26 cellular contexts compared by ENCODE assay signal in genomic region chr19:6854758-6855157, GRCh38. TPM values are rescaled to one million over a fixed set of nuclear protein-coding genes. Genes with fewer than 3 reads are reported as not detected.
DNase-seq lines count a peak whose midpoint lies in the region; ATAC-seq, FAIRE-seq and TF ChIP-seq lines count a peak whose summit lies in the region.
"Had no signal": no experiment of that assay in that cellular context is flagged by ENCODE, and none has a peak within 500 bp of the region (broad histone marks: within the 10 kb centered on the region; RNA-seq: fewer than 3 reads in every experiment).

No MANE protein-coding gene starts in this region.

- H3K27me3 Mint-ChIP-seq in activated CD8-positive, alpha-beta memory T cell treated with anti-CD3 and anti-CD28 coated beads, Interleukin-2, amount 10 ng/mL, durations not matched to agents 7 days and 5 days, result no peaks in the 10 kb centered on the region
- no peaks in the 10 kb centered on the region for H3K27me3 Mint-ChIP-seq in activated T-helper 1 cell treated with anti-CD3 and anti-CD28 coated beads, Interleukin-12 subunit alpha, Interleukin-12 subunit beta, Interleukin-2, Interleukin-4 antibody, amounts not matched to agents 30 ng/mL and 10 ng/mL and 1 ng/mL, durations not matched to agents 14 hours and 24 hours and 36 hours (ENCODE audit: insufficient read depth)
- H3K27me3 Mint-ChIP-seq in effector memory CD8-positive, alpha-beta T cell, result no peaks in the 10 kb centered on the region
- H3K27me3 Mint-ChIP-seq: IgD-negative memory B cell had no signal

- FAIRE-seq in D721Med (lab: Jason Lieb, UNC), result no peak

- intact Hi-C loops in activated T-helper 1 cell treated with anti-CD3 and anti-CD28 coated beads, Interleukin-12 subunit alpha, Interleukin-12 subunit beta, Interleukin-2, Interleukin-4 antibody, amounts not matched to agents 30 ng/mL and 10 ng/mL and 1 ng/mL, durations not matched to agents 14 hours and 24 hours and 36 hours (cut with micrococcal nuclease), result no loop called here

- no peak overlapping the region for H3K4me3 Mint-ChIP-seq in activated CD8-positive, alpha-beta memory T cell treated with anti-CD3 and anti-CD28 coated beads, Interleukin-2, amount 10 ng/mL, durations not matched to agents 7 days and 5 days
- no peak overlapping the region for H3K4me3 Mint-ChIP-seq in activated T-helper 1 cell treated with anti-CD3 and anti-CD28 coated beads, Interleukin-12 subunit alpha, Interleukin-12 subunit beta, Interleukin-2, Interleukin-4 antibody, amounts not matched to agents 30 ng/mL and 10 ng/mL and 1 ng/mL, durations not matched to agents 14 hours and 24 hours and 36 hours
- no peak overlapping the region for H3K4me3 Mint-ChIP-seq in effector memory CD8-positive, alpha-beta T cell
- no peak overlapping the region for H3K4me3 Mint-ChIP-seq in stimulated activated effector memory CD8-positive, alpha-beta T cell treated with anti-CD3 and anti-CD28 coated beads, Interleukin-12 subunit alpha, Interleukin-12 subunit beta, amount 100 ng/mL, for 72 hours
- H3K4me3 Mint-ChIP-seq: CD14-positive monocyte, IgD-negative memory B cell had no signal

- H3K27ac Mint-ChIP-seq in activated CD8-positive, alpha-beta memory T cell treated with anti-CD3 and anti-CD28 coated beads, Interleukin-2, amount 10 ng/mL, durations not matched to agents 7 days and 5 days, result peak overlapping the region; percentile 42
- peak overlapping the region; percentile 52 for H3K27ac Mint-ChIP-seq in activated T-helper 1 cell treated with anti-CD3 and anti-CD28 coated beads, Interleukin-12 subunit alpha, Interleukin-12 subunit beta, Interleukin-2, Interleukin-4 antibody, amounts not matched to agents 30 ng/mL and 10 ng/mL and 1 ng/mL, durations not matched to agents 14 hours and 24 hours and 36 hours
- peak overlapping the region; percentile 24 to 50 for H3K27ac Mint-ChIP-seq in effector memory CD8-positive, alpha-beta T cell
- peak overlapping the region; percentile 82 for H3K27ac Mint-ChIP-seq in stimulated activated effector memory CD8-positive, alpha-beta T cell treated with anti-CD3 and anti-CD28 coated beads, Interleukin-12 subunit alpha, Interleukin-12 subunit beta, amount 100 ng/mL, for 72 hours

- ATAC-seq in activated CD8-positive, alpha-beta memory T cell treated with anti-CD3 and anti-CD28 coated beads, Interleukin-2, amount 10 ng/mL, durations not matched to agents 7 days and 5 days, result no peak
- ATAC-seq in effector memory CD8-positive, alpha-beta T cell (replicated peaks), result no peak
- ATAC-seq in stimulated activated effector memory CD8-positive, alpha-beta T cell treated with anti-CD3 and anti-CD28 coated beads, Interleukin-12 subunit alpha, Interleukin-12 subunit beta, amount 100 ng/mL, for 72 hours, result no peak
- ATAC-seq in GM21367 (IDR thresholded peaks at IDR 0.05; ENCODE audit: unreplicated experiment), result no peak
- ATAC-seq: PC-3 had no signal

- H3K36me3 Mint-ChIP-seq in activated CD8-positive, alpha-beta memory T cell treated with anti-CD3 and anti-CD28 coated beads, Interleukin-2, amount 10 ng/mL, durations not matched to agents 7 days and 5 days, result peaks cover 47% of the 10 kb centered on the region
- H3K36me3 Mint-ChIP-seq in activated T-helper 1 cell treated with anti-CD3 and anti-CD28 coated beads, Interleukin-12 subunit alpha, Interleukin-12 subunit beta, Interleukin-2, Interleukin-4 antibody, amounts not matched to agents 30 ng/mL and 10 ng/mL and 1 ng/mL, durations not matched to agents 14 hours and 24 hours and 36 hours (ENCODE audit: low read depth), result peaks cover 41% of the 10 kb centered on the region
- H3K36me3 Mint-ChIP-seq in effector memory CD8-positive, alpha-beta T cell (ENCODE audit: insufficient read depth), result peaks cover 60% of the 10 kb centered on the region
- H3K36me3 Mint-ChIP-seq in stimulated activated effector memory CD8-positive, alpha-beta T cell treated with anti-CD3 and anti-CD28 coated beads, Interleukin-12 subunit alpha, Interleukin-12 subunit beta, amount 100 ng/mL, for 72 hours, result peaks cover 92% of the 10 kb centered on the region

- CTCF ChIA-PET in activated CD8-positive, alpha-beta memory T cell treated with anti-CD3 and anti-CD28 coated beads, Interleukin-2, amount 10 ng/mL, durations not matched to agents 7 days and 5 days (lab: Charles Lee), result interaction anchor here (2.8 kb wide), 1 partner anchor 9 kb away, joined by 10 read pairs; no protein-coding TSS in a partner anchor

- H3K4me1 Mint-ChIP-seq in activated CD8-positive, alpha-beta memory T cell treated with anti-CD3 and anti-CD28 coated beads, Interleukin-2, amount 10 ng/mL, durations not matched to agents 7 days and 5 days, result peaks cover under 1% of the 10 kb centered on the region
- no peaks in the 10 kb centered on the region for H3K4me1 Mint-ChIP-seq in activated T-helper 1 cell treated with anti-CD3 and anti-CD28 coated beads, Interleukin-12 subunit alpha, Interleukin-12 subunit beta, Interleukin-2, Interleukin-4 antibody, amounts not matched to agents 30 ng/mL and 10 ng/mL and 1 ng/mL, durations not matched to agents 14 hours and 24 hours and 36 hours (ENCODE audit: low read depth)
- no peaks in the 10 kb centered on the region for H3K4me1 Mint-ChIP-seq in effector memory CD8-positive, alpha-beta T cell (ENCODE audit: low read depth in 2 of 2)
- H3K4me1 Mint-ChIP-seq in stimulated activated effector memory CD8-positive, alpha-beta T cell treated with anti-CD3 and anti-CD28 coated beads, Interleukin-12 subunit alpha, Interleukin-12 subunit beta, amount 100 ng/mL, for 72 hours, result no peaks in the 10 kb centered on the region
- H3K4me1 Mint-ChIP-seq: CD14-positive monocyte had no signal

- DNase-seq in activated CD8-positive, alpha-beta memory T cell treated with anti-CD3 and anti-CD28 coated beads, Interleukin-2, amount 10 ng/mL, durations not matched to agents 7 days and 5 days, result no peak
- DNase-seq in activated CD8-positive, alpha-beta memory T cell treated with anti-CD3 and anti-CD28 coated beads for 24 hours, result no peak
- DNase-seq in activated T-helper 1 cell treated with anti-CD3 and anti-CD28 coated beads, Interleukin-12 subunit alpha, Interleukin-12 subunit beta, Interleukin-2, Interleukin-4 antibody, amounts not matched to agents 30 ng/mL and 10 ng/mL and 1 ng/mL, durations not matched to agents 14 hours and 24 hours and 36 hours (ENCODE audit: low spot score), result no peak
- no peak for DNase-seq in effector memory CD8-positive, alpha-beta T cell
- no peak for DNase-seq in stimulated activated effector memory CD8-positive, alpha-beta T cell treated with anti-CD3 and anti-CD28 coated beads, Interleukin-12 subunit alpha, Interleukin-12 subunit beta, amount 100 ng/mL, for 72 hours (ENCODE audit: low spot score in 2 of 2)
- no peak for DNase-seq in activated effector memory CD4-positive, alpha-beta T cell treated with Interleukin-2 at 50 U/mL for 16 hours
- DNase-seq in D721Med (ENCODE audit: insufficient read length, low spot score), result no peak
- DNase-seq: 8988T; ACHN; BE2C; DMS53; GOT3; NCI-H1048; NCI-H1417; NCI-H1694; NCI-H2029 treated with DMSO at 0.1 percent for 48 hours; NCI-H446 treated with DMSO at 0.1 percent for 48 hours; NCI-H526; NCI-H82; NK-92 treated with Interleukin-12 subunit alpha and Interleukin-12 subunit beta, amount 100 ng/mL, for 24 hours; PC-3; SJCRH30 had no signal

- no peaks in the 10 kb centered on the region for H3K9me3 Mint-ChIP-seq in activated CD8-positive, alpha-beta memory T cell treated with anti-CD3 and anti-CD28 coated beads, Interleukin-2, amount 10 ng/mL, durations not matched to agents 7 days and 5 days (ENCODE audit: low read depth)
- no peaks in the 10 kb centered on the region for H3K9me3 Mint-ChIP-seq in activated T-helper 1 cell treated with anti-CD3 and anti-CD28 coated beads, Interleukin-12 subunit alpha, Interleukin-12 subunit beta, Interleukin-2, Interleukin-4 antibody, amounts not matched to agents 30 ng/mL and 10 ng/mL and 1 ng/mL, durations not matched to agents 14 hours and 24 hours and 36 hours
- no peaks in the 10 kb centered on the region for H3K9me3 Mint-ChIP-seq in effector memory CD8-positive, alpha-beta T cell
- H3K9me3 Mint-ChIP-seq in stimulated activated effector memory CD8-positive, alpha-beta T cell treated with anti-CD3 and anti-CD28 coated beads, Interleukin-12 subunit alpha, Interleukin-12 subunit beta, amount 100 ng/mL, for 72 hours, result no peaks in the 10 kb centered on the region
- H3K9me3 Mint-ChIP-seq: IgD-negative memory B cell had no signal

- no peak for TF ChIP-seq CTCF in D721Med (IDR thresholded peaks at IDR 0.05; ENCODE audit: insufficient read depth, missing control alignments)

RNA-seq across cellular contexts. Expression of gene ADGRE1, which starts 32.6 kb away (rescaled TPM):
- under 1 TPM; 0.44 to 0.54 TPM for total RNA-seq in activated CD8-positive, alpha-beta memory T cell treated with anti-CD3 and anti-CD28 coated beads, Interleukin-2, amount 10 ng/mL, durations not matched to agents 7 days and 5 days
- total RNA-seq in activated T-helper 1 cell treated with anti-CD3 and anti-CD28 coated beads, Interleukin-12 subunit alpha, Interleukin-12 subunit beta, Interleukin-2, Interleukin-4 antibody, amounts not matched to agents 30 ng/mL and 10 ng/mL and 1 ng/mL, durations not matched to agents 14 hours and 24 hours and 36 hours, result 4.6 and 5.5 TPM in 2 replicates
- total RNA-seq: G401, PC-3, SJCRH30 had no signal
